35 cellular contexts compared by ENCODE assay signal in the genomic region with DNA sequence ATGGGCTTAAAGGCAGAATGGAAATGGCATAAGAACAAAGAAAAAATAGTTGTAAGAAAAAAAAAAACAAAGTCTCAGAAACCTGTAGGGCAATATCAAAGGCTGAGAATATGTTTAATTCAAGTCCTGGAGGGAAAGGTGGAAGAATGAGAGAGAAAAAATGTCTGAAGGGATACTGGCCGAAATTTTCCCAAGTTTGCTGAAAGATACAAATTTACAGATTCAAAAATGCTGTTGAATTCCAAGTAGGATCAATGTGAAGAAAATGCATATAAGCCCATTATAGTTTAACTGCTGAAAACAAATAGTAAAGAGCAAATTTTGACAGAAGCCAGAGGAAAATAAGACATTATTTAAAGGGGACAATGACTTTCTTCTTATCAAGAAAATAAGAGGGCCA.
"Had no signal": no experiment of that assay in that cellular context is flagged by ENCODE, and none has a peak within 500 bp of the region (broad histone marks: within the 10 kb centered on the region; RNA-seq: fewer than 3 reads in every experiment).

No MANE protein-coding gene starts in this region.

- H3K36me3 ChIP-seq: MG63 had no signal

- H3K4me3 ChIP-seq: MG63 had no signal

- DNase-seq: Karpas-422, Kasumi-1, MG63, MM.1S, MV-4-11, NCI-H1048, NCI-H1092, NCI-H1092 treated with DMSO at 0.1 percent for 48 hours, NCI-H1105, NCI-H1105 treated with DMSO at 0.1 percent for 48 hours, NCI-H1417, NCI-H1417 treated with DMSO at 0.1 percent for 48 hours, NCI-H1436, NCI-H1436 treated with DMSO at 0.1 percent for 48 hours, NCI-H146, NCI-H1694, NCI-H1694 treated with DMSO at 0.1 percent for 48 hours, NCI-H187, NCI-H187 treated with DMSO at 0.1 percent for 48 hours, NCI-H1930, NCI-H2029, NCI-H2029 treated with DMSO at 0.1 percent for 48 hours, NCI-H2081, NCI-H2081 treated with DMSO at 0.1 percent for 48 hours, NCI-H2107, NCI-H2171, NCI-H2171 treated with DMSO at 0.1 percent for 48 hours, NCI-H2227 treated with DMSO at 0.1 percent for 48 hours, NCI-H226, NCI-H345, NCI-H446, NCI-H446 treated with DMSO at 0.1 percent for 48 hours, NCI-H510A, NCI-H510A treated with DMSO at 0.1 percent for 48 hours, NCI-H524 treated with DMSO at 0.1 percent for 48 hours had no signal
